20 cellular contexts compared by ENCODE assay signal in genomic region chr10:36504752-36505151, GRCh38.
DNase-seq lines count a peak whose midpoint lies in the region; ATAC-seq and TF ChIP-seq lines count a peak whose summit lies in the region.
"Had no signal": no experiment of that assay in that cellular context is flagged by ENCODE, and none has a peak within 500 bp of the region (broad histone marks: within the 10 kb centered on the region; RNA-seq: fewer than 3 reads in every experiment).

No MANE protein-coding gene starts in this region.

- TF ChIP-seq CTCF in astrocyte of the cerebellum (IDR thresholded peaks at IDR 0.05; ENCODE audit: low read depth, low read length, missing control alignments) (peak; percentile 14), ovary (IDR thresholded peaks at IDR 0.05) (no peak)

- 74 to 77% methylated on average over 4 of the region's 4 CpGs for WGBS in GM23248 (ENCODE audit: low coverage in 1 of 2, low lambda C conversion rate in 2 of 2, missing lambda C conversion rate in 2 of 2), 2 experiments
- WGBS in ovary, 3 donors, result 77 to 88% (median 80%) methylated on average over 4 of the region's 4 CpGs

- H3K79me2 ChIP-seq in GM23248 (ENCODE audit: insufficient read depth), result no peaks in the 10 kb centered on the region

- no peaks in the 10 kb centered on the region for H3K9me3 ChIP-seq in GM23248 (ENCODE audit: low read depth)
- H3K9me3 ChIP-seq in ovary, result no peaks in the 10 kb centered on the region
- H3K9me3 ChIP-seq: thoracic aorta had no signal

- peak; percentile 29 for ATAC-seq in left lobe of liver
- ATAC-seq: stimulated activated memory B cell treated with anti-CD40 and anti-IgM and Interleukin-4, amounts not matched to agents 10 μg/mL and 1 μg/mL and 100 μg/mL, for 72 hours had no signal

- DNase-seq in DMS 273 (lab: John Stamatoyannopoulos, UW; ENCODE audit: unreplicated experiment) (peak; percentile 11), DMS 273 treated with DMSO at 0.1 percent for 48 hours (lab: John Stamatoyannopoulos, UW) (no peak), GM23248 (peak; percentile 13), astrocyte of the cerebellum (ENCODE audit: low read depth) (no peak), left lobe of liver (ENCODE audit: low spot score) (no peak), DMS79 (lab: John Stamatoyannopoulos, UW) (no peak), activated gamma-delta T cell treated with Interleukin-2 at 50 U/mL for 16 hours (no peak), ovary (no peak)
- DNase-seq: activated CD4-positive, alpha-beta T cell treated with anti-CD3 and anti-CD28 coated beads for 1 hour; DMS53; effector CD8-positive, alpha-beta T cell; hippocampal formation; kidney; midbrain; NCI-H1436 treated with DMSO at 0.1 percent for 48 hours; stimulated activated CD4-positive, alpha-beta T cell treated with anti-CD3 and anti-CD28 coated beads, Interleukin-15, amount 100 ng/mL, for 24 hours; T-helper 2 cell had no signal

- H3F3A ChIP-seq in GM23248 (ENCODE audit: insufficient read depth), result no peaks in the 10 kb centered on the region; the same call in 1 of the 2 replicates

- no peaks in the 10 kb centered on the region for H3K27me3 ChIP-seq in GM23248 (replicated peaks; ENCODE audit: insufficient read depth)
- H3K27me3 ChIP-seq in ovary, result no peaks in the 10 kb centered on the region

- intact Hi-C loops in ovary (cut with DNase I), result no loop called here

- in situ Hi-C loops in GM23248 (cut with MboI), result no loop called here
- in situ Hi-C loops in astrocyte of the cerebellum (cut with HindIII; ENCODE audit: low sequenced_read_pairs), result no loop called here

- H3K36me3 ChIP-seq in GM23248 (ENCODE audit: low read depth), result no peaks in the 10 kb centered on the region
- H3K36me3 ChIP-seq in ovary, result no peaks in the 10 kb centered on the region
- H3K36me3 ChIP-seq: thoracic aorta had no signal

- TF ChIP-seq POLR2A in ovary (IDR thresholded peaks at IDR 0.05), result no peak

- H3K9me2 ChIP-seq in GM23248 (ENCODE audit: insufficient read depth), result no peaks in the 10 kb centered on the region

- H4K20me1 ChIP-seq in GM23248 (ENCODE audit: insufficient read depth), result no peaks in the 10 kb centered on the region

- no peak overlapping the region for H3K4me2 ChIP-seq in GM23248 (ENCODE audit: unreplicated experiment)

- no peak for TF ChIP-seq EP300 in ovary (IDR thresholded peaks at IDR 0.05)

- H3K4me3 ChIP-seq in GM23248 (no peak overlapping the region), astrocyte of the cerebellum (ENCODE audit: low read depth, low read length) (no peak overlapping the region), ovary (no peak overlapping the region)
- H3K4me3 ChIP-seq: thoracic aorta had no signal

- no peak overlapping the region for H2AFZ ChIP-seq in GM23248

- H3K4me1 ChIP-seq in GM23248 (ENCODE audit: insufficient read depth) (peaks cover 6% of the 10 kb centered on the region), ovary (ENCODE audit: insufficient read depth) (no peaks in the 10 kb centered on the region)

- no peak overlapping the region for H3K9ac ChIP-seq in GM23248

- H3K27ac ChIP-seq in GM23248, result no peak overlapping the region
- no peak overlapping the region for H3K27ac ChIP-seq in ovary
- H3K27ac ChIP-seq: 22Rv1, thoracic aorta had no signal

Comparison
In these comparisons a context has a peak if more than half of its experiments do, and no peak if none do; other contexts are left out.
1. DNase-seq: peak in DMS 273 (single experiment) and GM23248 (single experiment); none in DMS 273 treated with DMSO at 0.1 percent for 48 hours (single experiment), astrocyte of the cerebellum (single experiment), left lobe of liver (single experiment), DMS79 (single experiment), activated gamma-delta T cell treated with Interleukin-2 at 50 U/mL for 16 hours (single experiment) and ovary (0 of 5).